18 cellular contexts compared by ENCODE assay signal in the genomic region with DNA sequence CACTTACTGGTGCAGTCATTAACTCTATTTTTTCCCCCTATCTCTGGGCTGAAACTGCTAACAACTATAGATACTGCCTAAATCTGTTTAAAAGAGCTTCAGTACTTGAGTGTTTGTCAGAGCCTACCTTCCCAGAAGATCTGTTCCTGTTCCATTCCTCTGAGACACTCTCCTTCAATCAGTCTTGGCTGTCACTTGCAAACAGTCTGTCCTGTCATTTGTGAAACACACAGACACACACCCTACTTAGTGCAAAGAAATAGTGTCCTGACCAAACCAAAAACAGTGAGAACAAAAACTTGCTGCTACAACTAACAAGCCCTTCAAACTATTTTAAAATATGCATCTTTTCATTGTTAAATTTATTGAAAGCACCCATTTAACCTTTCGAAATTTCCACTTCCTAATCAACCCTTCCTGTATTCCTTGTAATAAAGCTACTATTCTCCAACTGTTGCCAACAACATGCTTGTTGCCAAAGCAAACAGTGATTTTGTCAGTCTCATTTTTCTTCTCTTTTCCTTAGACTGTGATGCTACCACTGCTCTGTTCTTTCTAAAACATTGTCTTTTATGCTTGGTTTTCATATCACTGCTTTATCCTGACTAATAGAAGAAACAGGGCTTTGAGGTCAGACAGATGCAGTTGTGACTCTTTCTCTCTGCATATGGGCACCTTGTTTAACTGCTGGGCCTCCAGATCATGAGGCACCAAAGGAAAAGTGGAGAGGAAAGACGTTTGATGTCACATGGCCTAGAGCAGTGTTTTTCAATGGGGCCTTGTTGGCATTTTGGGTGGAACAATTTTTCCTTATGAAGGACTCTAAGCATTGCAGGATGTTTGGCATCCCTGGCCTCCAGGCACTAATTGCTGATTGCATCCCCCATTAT. TPM values are rescaled to one million over a fixed set of nuclear protein-coding genes. Genes with fewer than 3 reads are reported as not detected.
DNase-seq lines count a peak whose midpoint lies in the region; ATAC-seq, FAIRE-seq and TF ChIP-seq lines count a peak whose summit lies in the region.
"Had no signal": no experiment of that assay in that cellular context is flagged by ENCODE, and none has a peak within 500 bp of the region (broad histone marks: within the 10 kb centered on the region; RNA-seq: fewer than 3 reads in every experiment).

No MANE protein-coding gene starts in this region.

- FAIRE-seq in kidney (lab: Jason Lieb, UNC) (no peak), H54 (lab: Jason Lieb, UNC) (no peak)
- FAIRE-seq: GM12892 had no signal

- peak overlapping the region; percentile 95 for H3K27ac Mint-ChIP-seq in neural crest cell (ENCODE audit: unreplicated experiment)
- H3K27ac Mint-ChIP-seq: activated CD4-positive, alpha-beta T cell treated with anti-CD3 and anti-CD28 coated beads, Interleukin-2, amount 10 ng/mL, durations not matched to agents 7 days and 5 days; H9; stimulated activated effector memory CD8-positive, alpha-beta T cell treated with anti-CD3 and anti-CD28 coated beads, Interleukin-12 subunit alpha, Interleukin-12 subunit beta, amount 100 ng/mL, for 72 hours had no signal

- TF ChIP-seq CTCF in neural crest cell (conservative IDR thresholded peaks at IDR 0.05) (no peak), kidney (IDR thresholded peaks at IDR 0.05; ENCODE audit: borderline replicate concordance, extremely low read depth, insufficient read depth) (no peak)

- H3K27me3 ChIP-seq in adipocyte (replicated peaks; ENCODE audit: control insufficient read depth, insufficient read depth, low read length) = no peaks in the 10 kb centered on the region
- H3K27me3 ChIP-seq: BLaER1, body of pancreas had no signal

- H3K4me1 Mint-ChIP-seq in neural crest cell = peaks cover 33% of the 10 kb centered on the region
- H3K4me1 Mint-ChIP-seq: activated CD4-positive, alpha-beta T cell treated with anti-CD3 and anti-CD28 coated beads, Interleukin-2, amount 10 ng/mL, durations not matched to agents 7 days and 5 days; H9; stimulated activated effector memory CD8-positive, alpha-beta T cell treated with anti-CD3 and anti-CD28 coated beads, Interleukin-12 subunit alpha, Interleukin-12 subunit beta, amount 100 ng/mL, for 72 hours had no signal

- H3K4me1 ChIP-seq in adipocyte (ENCODE audit: control insufficient read depth, insufficient read depth, low read length) (peaks cover 15% of the 10 kb centered on the region), kidney (ENCODE audit: control insufficient read depth in 1 of 2, insufficient read depth in 1 of 2, low read depth in 1 of 2, low read length in 2 of 2) (no peaks in the 10 kb centered on the region)
- H3K4me1 ChIP-seq: BLaER1, body of pancreas had no signal

- intact Hi-C loops in kidney (cut with DNase I) = no loop called here

- no peak for ATAC-seq in GM21390 (IDR thresholded peaks at IDR 0.05; ENCODE audit: unreplicated experiment)
- ATAC-seq: body of pancreas; stimulated activated effector memory CD8-positive, alpha-beta T cell treated with anti-CD3 and anti-CD28 coated beads, Interleukin-12 subunit alpha, Interleukin-12 subunit beta, amount 100 ng/mL, for 72 hours had no signal

- H3K9me3 ChIP-seq in adipocyte (ENCODE audit: control insufficient read depth, low read length) (no peaks in the 10 kb centered on the region), kidney (ENCODE audit: control insufficient read depth in 1 of 2, low read length in 2 of 2) (no peaks in the 10 kb centered on the region)
- H3K9me3 ChIP-seq: BLaER1, body of pancreas had no signal

- no peaks in the 10 kb centered on the region for H3K9me3 Mint-ChIP-seq in neural crest cell
- H3K9me3 Mint-ChIP-seq: activated CD4-positive, alpha-beta T cell treated with anti-CD3 and anti-CD28 coated beads, Interleukin-2, amount 10 ng/mL, durations not matched to agents 7 days and 5 days; H9; stimulated activated effector memory CD8-positive, alpha-beta T cell treated with anti-CD3 and anti-CD28 coated beads, Interleukin-12 subunit alpha, Interleukin-12 subunit beta, amount 100 ng/mL, for 72 hours had no signal

- no peaks in the 10 kb centered on the region for H3K27me3 Mint-ChIP-seq in neural crest cell (ENCODE audit: low read depth)

- peak; percentile 16 for DNase-seq in GM03348 (ENCODE audit: low spot score)
- DNase-seq in adipocyte (ENCODE audit: low read depth) = peak; percentile 52
- peak; percentile 53 for DNase-seq in fibroblast of peridontal ligament (ENCODE audit: extremely low read depth)
- DNase-seq in neural crest cell (ENCODE audit: low read depth, low spot score) = peak; percentile 7
- DNase-seq in kidney = no peak
- DNase-seq in NCI-H774 (lab: John Stamatoyannopoulos, UW) = no peak
- no peak for DNase-seq in H54 (ENCODE audit: insufficient read length, low spot score)
- DNase-seq: activated CD4-positive, alpha-beta T cell treated with anti-CD3 and anti-CD28 coated beads, Interleukin-2, amount 10 ng/mL, durations not matched to agents 7 days and 5 days; body of pancreas; DND-41; H9; MM.1S; stimulated activated CD4-positive, alpha-beta T cell treated with anti-CD3 and anti-CD28 coated beads, Interleukin-2, amount 100 ng/mL, for 24 hours; T-helper 1 cell had no signal

- no peak overlapping the region for H3K27ac ChIP-seq in kidney (ENCODE audit: low read depth in 2 of 2, low read length in 2 of 2)
- H3K27ac ChIP-seq: BLaER1, body of pancreas had no signal

- H3K36me3 Mint-ChIP-seq in neural crest cell (ENCODE audit: low read depth) = peaks cover 3% of the 10 kb centered on the region
- H3K36me3 Mint-ChIP-seq: stimulated activated effector memory CD8-positive, alpha-beta T cell treated with anti-CD3 and anti-CD28 coated beads, Interleukin-12 subunit alpha, Interleukin-12 subunit beta, amount 100 ng/mL, for 72 hours had no signal

- peak overlapping the region; percentile 10 for H3K4me3 Mint-ChIP-seq in neural crest cell
- H3K4me3 Mint-ChIP-seq: activated CD4-positive, alpha-beta T cell treated with anti-CD3 and anti-CD28 coated beads, Interleukin-2, amount 10 ng/mL, durations not matched to agents 7 days and 5 days; H9; stimulated activated effector memory CD8-positive, alpha-beta T cell treated with anti-CD3 and anti-CD28 coated beads, Interleukin-12 subunit alpha, Interleukin-12 subunit beta, amount 100 ng/mL, for 72 hours had no signal

- H3K9ac ChIP-seq in adipocyte (ENCODE audit: low read length) = no peak overlapping the region
- no peak overlapping the region for H3K9ac ChIP-seq in kidney (ENCODE audit: low read length in 2 of 2)
- H3K9ac ChIP-seq: BLaER1 had no signal

- H3K36me3 ChIP-seq in adipocyte (ENCODE audit: control insufficient read depth, insufficient read depth, low read length, severe bottlenecking) (no peaks in the 10 kb centered on the region), kidney (ENCODE audit: control insufficient read depth in 1 of 2, insufficient read depth in 2 of 2, low read length in 2 of 2) (no peaks in the 10 kb centered on the region)
- H3K36me3 ChIP-seq: BLaER1 had no signal

- no peak overlapping the region for H3K4me3 ChIP-seq in adipocyte (ENCODE audit: low read length)
- H3K4me3 ChIP-seq in kidney (ENCODE audit: low read length in 2 of 2) = no peak overlapping the region
- H3K4me3 ChIP-seq: BLaER1, body of pancreas had no signal

- no peak for TF ChIP-seq POLR2A in H54 (IDR thresholded peaks at IDR 0.05; ENCODE audit: low read depth, low read length)

RNA-seq across cellular contexts. Expression of a gene that starts 55.9 kb away (rescaled TPM):
- total RNA-seq in neural crest cell = 16.6 and 18.1 TPM in 2 replicates
- total RNA-seq in kidney = 2.7 TPM
- polyA plus RNA-seq in kidney (ENCODE audit: insufficient read depth, low read depth, low replicate concordance) = 0.97 TPM

Comparison
In these comparisons a context has a peak if more than half of its experiments do, and no peak if none do; other contexts are left out.
1. DNase-seq: peak in GM03348 (single experiment), adipocyte (single experiment), fibroblast of peridontal ligament (single experiment) and neural crest cell (single experiment); none in kidney (single experiment), NCI-H774 (single experiment) and H54 (single experiment).